ENCODE assay signal across 6 cellular contexts in genomic region chr6:31740397-31741223, GRCh38. TPM values are rescaled to one million over a fixed set of nuclear protein-coding genes. Genes with fewer than 3 reads are reported as not detected.
DNase-seq lines count a peak whose midpoint lies in the region; ATAC-seq and TF ChIP-seq lines count a peak whose summit lies in the region.

No MANE protein-coding gene starts in this region.

- H3K9me3 ChIP-seq in CD8-positive, alpha-beta T cell (ENCODE audit: low read length), result no peaks in the 10 kb centered on the region
- no peaks in the 10 kb centered on the region for H3K9me3 ChIP-seq in NT2/D1 (ENCODE audit: insufficient read depth, low read length)

- no peaks in the 10 kb centered on the region for H3K36me3 ChIP-seq in CD8-positive, alpha-beta T cell (ENCODE audit: insufficient read depth, low read length)
- H3K36me3 ChIP-seq in NT2/D1 (ENCODE audit: insufficient read depth, insufficient read length, low read length), result peaks cover 35% of the 10 kb centered on the region

- no peaks in the 10 kb centered on the region for H3K27me3 ChIP-seq in CD8-positive, alpha-beta T cell (ENCODE audit: insufficient read depth, low read length)
- H3K27me3 ChIP-seq in NT2/D1 (ENCODE audit: insufficient read depth, insufficient read length), result no peaks in the 10 kb centered on the region

- POLR2A ChIA-PET in CD8-positive, alpha-beta T cell (lab: Charles Lee), result interaction anchor here (0.6 to 3.4 kb wide), 8 partner anchors 12 to 75 kb away, joined by 3 to 16 read pairs (median 4); partner anchors contain the start of genes HSPA1A, HSPA1L, LSM2 and VARS1

- H3K27me3 Mint-ChIP-seq in CD8-positive, alpha-beta T cell (ENCODE audit: low read depth), result no peaks in the 10 kb centered on the region

- peak overlapping the region; percentile 28 for H3K27ac ChIP-seq in CD8-positive, alpha-beta T cell (ENCODE audit: low read depth, low read length)
- peak overlapping the region; percentile 62 for H3K27ac ChIP-seq in substantia nigra (ENCODE audit: low read depth, low read length, poor library complexity, severe bottlenecking)

- no peak for DNase-seq in CD8-positive, alpha-beta T cell
- DNase-seq in NT2/D1 (ENCODE audit: low read depth, low spot score) (no peak), germinal center (ENCODE audit: low spot score) (peak; percentile 62), substantia nigra (lab: John Stamatoyannopoulos, UW) (peak in 3 of 49 donors; percentile 26 to 41 (median 34)), NCI-H345 treated with DMSO at 0.1 percent for 48 hours (lab: John Stamatoyannopoulos, UW; ENCODE audit: unreplicated experiment) (no peak), HuH-7 (ENCODE audit: low spot score) (no peak)

- no peak for TF ChIP-seq CTCF in CD8-positive, alpha-beta T cell (IDR thresholded peaks at IDR 0.05)

- H3K4me3 Mint-ChIP-seq in CD8-positive, alpha-beta T cell, result peak overlapping the region; percentile 98

- H3K9me3 Mint-ChIP-seq in CD8-positive, alpha-beta T cell, result no peaks in the 10 kb centered on the region

- H3K4me1 ChIP-seq in CD8-positive, alpha-beta T cell (ENCODE audit: insufficient read depth, low read length), result peaks cover 41% of the 10 kb centered on the region
- H3K4me1 ChIP-seq in NT2/D1 (ENCODE audit: insufficient read depth, insufficient read length), result peaks cover 2% of the 10 kb centered on the region

- intact Hi-C loops in CD8-positive, alpha-beta T cell (cut with DNase I, micrococcal nuclease), result no loop called here

- H3K4me3 ChIP-seq in CD8-positive, alpha-beta T cell (ENCODE audit: low read depth, low read length), result peak overlapping the region; percentile 85
- peak overlapping the region; percentile 64 for H3K4me3 ChIP-seq in NT2/D1 (ENCODE audit: insufficient read length, low read depth)

- H3K4me1 Mint-ChIP-seq in CD8-positive, alpha-beta T cell (ENCODE audit: low read depth), result peaks cover 48% of the 10 kb centered on the region

- no peak for ATAC-seq in CD8-positive, alpha-beta T cell

- H3K36me3 Mint-ChIP-seq in CD8-positive, alpha-beta T cell, result peaks cover 15% of the 10 kb centered on the region

- H3K27ac Mint-ChIP-seq in CD8-positive, alpha-beta T cell, result peak overlapping the region; percentile 90

- CTCF ChIA-PET in CD8-positive, alpha-beta T cell (lab: Charles Lee), result interaction anchor here (0.9 to 4.9 kb wide), 6 partner anchors 11 to 125 kb away, joined by 3 to 41 read pairs (median 9); partner anchors contain the start of genes DDAH2 and LSM2

- H3K9ac ChIP-seq in NT2/D1 (ENCODE audit: insufficient read length, low read depth), result peak overlapping the region; percentile 76

RNA-seq across cellular contexts. Expression of gene MSH5, which starts 0.8 kb away (rescaled TPM):
- 1 to 10 TPM; 7.5 to 8.4 TPM for total RNA-seq in CD8-positive, alpha-beta T cell

RNA-seq across cellular contexts. Expression of gene CLIC1, which starts 4.3 kb away (rescaled TPM):
- total RNA-seq in CD8-positive, alpha-beta T cell, result 10 to 100 TPM; 44.6 to 47.5 TPM

RNA-seq across cellular contexts. Expression of gene DDAH2, which starts 11.5 kb away (rescaled TPM):
- total RNA-seq in CD8-positive, alpha-beta T cell, result 1 to 10 TPM; 2.1 to 3.4 TPM

RNA-seq across cellular contexts. Expression of gene MPIG6B, which starts 17.4 kb away (rescaled TPM):
- 1 to 10 TPM in 1 of 2 experiments, under 1 TPM in 1; 0.49 to 1.1 TPM for total RNA-seq in CD8-positive, alpha-beta T cell

RNA-seq across cellular contexts. Expression of gene LY6G6C, which starts 19.1 kb away (rescaled TPM):
- total RNA-seq in CD8-positive, alpha-beta T cell, result not detected
